In genomic region chr6:57013501-57013900, GRCh38 we compare ENCODE assay signal across 13 cellular contexts.
A peak's percentile ranks its signal among the peaks of the same experiment; 100 is the strongest.
DNase-seq lines count a peak whose midpoint lies in the region; ATAC-seq and TF ChIP-seq lines count a peak whose summit lies in the region.
"Had no signal": no experiment of that assay in that cellular context is flagged by ENCODE, and none has a peak within 500 bp of the region (broad histone marks: within the 10 kb centered on the region; RNA-seq: fewer than 3 reads in every experiment).

No MANE protein-coding gene starts in this region.

- TF ChIP-seq CTCF in AG09319 (IDR thresholded peaks at IDR 0.05; ENCODE audit: low read depth, low read length) = no peak

- ATAC-seq in HG03280 (IDR thresholded peaks at IDR 0.05; ENCODE audit: unreplicated experiment) = no peak
- ATAC-seq in HG03521 (IDR thresholded peaks at IDR 0.05; ENCODE audit: unreplicated experiment) = no peak
- ATAC-seq: left lung had no signal

- DNase-seq in AG09319 (ENCODE audit: extremely low read depth, low read depth) (peak; percentile 82), HPDE6-E6E7 (ENCODE audit: extremely low spot score) (peak; percentile 47), amniotic epithelial cell (ENCODE audit: low read depth) (peak; percentile 80), glomerular visceral epithelial cell (ENCODE audit: extremely low spot score) (peak; percentile 73), NCI-H146 treated with DMSO at 0.1 percent for 48 hours (lab: John Stamatoyannopoulos, UW; ENCODE audit: unreplicated experiment) (no peak)
- DNase-seq in activated effector memory CD4-positive, alpha-beta T cell treated with Interleukin-2 at 50 U/mL for 16 hours = no peak
- DNase-seq: endodermal cell, left lung, NCI-H1092, occipital lobe, stomach had no signal

Comparison
In these comparisons a context has a peak if more than half of its experiments do, and no peak if none do; other contexts are left out.
1. DNase-seq: peak in AG09319 (single experiment), HPDE6-E6E7 (single experiment), amniotic epithelial cell (single experiment) and glomerular visceral epithelial cell (single experiment); none in activated effector memory CD4-positive, alpha-beta T cell treated with Interleukin-2 at 50 U/mL for 16 hours (single experiment) and NCI-H146 treated with DMSO at 0.1 percent for 48 hours (single experiment).